ENCODE assay signal across 13 cellular contexts in the genomic region with DNA sequence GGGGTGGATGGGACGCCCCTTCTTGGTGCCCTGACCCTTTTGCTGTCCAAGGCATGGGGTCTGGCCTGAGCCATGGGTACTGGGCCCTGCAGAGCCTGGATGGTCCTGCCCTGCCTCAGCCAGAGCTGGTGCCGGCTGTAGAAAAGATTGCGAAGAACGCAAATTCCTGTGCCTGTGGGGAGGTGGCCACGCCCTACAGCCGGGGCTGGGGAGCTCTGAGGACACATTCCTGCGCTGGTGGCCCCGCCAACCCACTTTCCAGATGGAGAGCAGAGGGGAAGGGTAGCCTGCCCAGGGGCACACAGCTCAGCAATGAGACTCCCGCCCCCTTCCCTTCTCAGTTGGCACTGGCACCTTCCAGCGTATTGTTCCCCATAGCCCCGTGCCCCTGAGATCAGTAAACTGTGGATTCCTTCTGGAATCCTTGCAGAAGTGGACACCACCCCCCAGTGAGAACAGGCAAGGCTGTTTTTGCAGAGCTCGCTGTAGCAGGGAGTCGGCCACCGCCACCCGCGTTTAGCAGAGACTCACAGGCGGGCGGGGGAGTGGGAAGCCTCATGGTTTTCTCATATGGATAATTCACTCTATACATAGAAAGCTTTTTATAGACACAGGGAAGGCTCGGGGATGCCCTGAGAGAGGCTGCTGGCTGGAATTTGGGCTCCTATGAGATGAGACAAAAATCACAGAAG. TPM values are rescaled to one million over a fixed set of nuclear protein-coding genes. Genes with fewer than 3 reads are reported as not detected.
DNase-seq lines count a peak whose midpoint lies in the region.
"Had no signal": no experiment of that assay in that cellular context is flagged by ENCODE, and none has a peak within 500 bp of the region (broad histone marks: within the 10 kb centered on the region; RNA-seq: fewer than 3 reads in every experiment).

No MANE protein-coding gene starts in this region.

- H3K27ac ChIP-seq in caudate nucleus (ENCODE audit: low read depth, low read length) (peak overlapping the region; percentile 58), mesenchymal stem cell (ENCODE audit: low read length, poor library complexity, severe bottlenecking) (peak overlapping the region; percentile 57), temporal lobe (ENCODE audit: low read depth, low read length) (peak overlapping the region; percentile 99)
- H3K27ac ChIP-seq: 22Rv1, epithelial cell of prostate had no signal

- WGBS in mesenchymal stem cell, result 78% methylated on average over 13 of the region's 19 CpGs

- H2BK120ac ChIP-seq in mesenchymal stem cell (ENCODE audit: low read depth, low read length), result no peak overlapping the region

- H3K79me1 ChIP-seq in mesenchymal stem cell (replicated peaks; ENCODE audit: low read length, poor library complexity, severe bottlenecking), result peaks cover 20% of the 10 kb centered on the region

- DNase-seq in NCI-H1694 treated with DMSO at 0.1 percent for 48 hours (lab: John Stamatoyannopoulos, UW) (peak; percentile 28), NCI-H1694 (lab: John Stamatoyannopoulos, UW) (no peak), caudate nucleus (lab: John Stamatoyannopoulos, UW) (peak in 40 of 61 donors; percentile 23 to 88 (median 51)), mesenchymal stem cell (no peak), NCI-H2196 treated with DMSO at 0.1 percent for 48 hours (lab: John Stamatoyannopoulos, UW; ENCODE audit: unreplicated experiment) (no peak), NCI-H345 (lab: John Stamatoyannopoulos, UW) (no peak)
- DNase-seq in effector CD4-positive, alpha-beta T cell, result no peak
- DNase-seq: aorta, DMS79 treated with DMSO at 0.1 percent for 48 hours, NCI-H1417 had no signal

- H3K14ac ChIP-seq in mesenchymal stem cell (ENCODE audit: low read length in 2 of 2), result peak overlapping the region in 1 of 2 experiments; percentile 13

- peak overlapping the region in 1 of 2 experiments; percentile 66 for H3K4ac ChIP-seq in mesenchymal stem cell (ENCODE audit: low read depth in 1 of 2, low read length in 2 of 2)

- H3K36me3 ChIP-seq in mesenchymal stem cell (ENCODE audit: control insufficient read depth in 1 of 2, insufficient read depth in 2 of 2, low read depth in 1 of 2, low read length in 2 of 2), result peaks cover 34 to 78% of the 10 kb centered on the region in 2 experiments

- no peak overlapping the region for H2BK15ac ChIP-seq in mesenchymal stem cell (ENCODE audit: low read depth, poor library complexity, severe bottlenecking)

- H3K27me3 ChIP-seq in mesenchymal stem cell (ENCODE audit: control insufficient read depth in 1 of 2, insufficient read depth in 1 of 2, low read length in 2 of 2), result no peaks in the 10 kb centered on the region

- H3K9ac ChIP-seq in mesenchymal stem cell (ENCODE audit: low read length), result peak overlapping the region; percentile 45

- H2BK12ac ChIP-seq in mesenchymal stem cell (ENCODE audit: low read length in 2 of 2), result no peak overlapping the region

- peaks cover 85% of the 10 kb centered on the region for H3K4me1 ChIP-seq in mesenchymal stem cell (ENCODE audit: control insufficient read depth, insufficient read depth, low read depth, low read length)

- peak overlapping the region in 1 of 2 experiments; percentile 53 for H3K18ac ChIP-seq in mesenchymal stem cell (ENCODE audit: low read depth in 1 of 2, low read length in 2 of 2)

- H2AK5ac ChIP-seq in mesenchymal stem cell (ENCODE audit: low read length, severe bottlenecking), result no peak overlapping the region

- no peak overlapping the region for H4K8ac ChIP-seq in mesenchymal stem cell (ENCODE audit: low read length)

- no peak overlapping the region for H3K23ac ChIP-seq in mesenchymal stem cell (ENCODE audit: low read length in 2 of 2)

- H3K4me3 ChIP-seq in mesenchymal stem cell (ENCODE audit: insufficient read depth in 1 of 2, low read depth in 1 of 2, low read length in 2 of 2), result no peak overlapping the region

- no peak overlapping the region for H4K91ac ChIP-seq in mesenchymal stem cell (ENCODE audit: low read length)

- peak overlapping the region; percentile 30 for H3K4me2 ChIP-seq in mesenchymal stem cell (ENCODE audit: low read length, poor library complexity, severe bottlenecking)

- H2BK5ac ChIP-seq in mesenchymal stem cell (ENCODE audit: low read depth, low read length, poor library complexity, severe bottlenecking), result no peak overlapping the region

- H2AFZ ChIP-seq in mesenchymal stem cell (ENCODE audit: low read depth, low read length), result no peak overlapping the region

- no peaks in the 10 kb centered on the region for H3K9me3 ChIP-seq in mesenchymal stem cell (ENCODE audit: control insufficient read depth, low read length)

RNA-seq across cellular contexts. Expression of gene INF2, which starts 8.6 kb away (rescaled TPM):
- polyA plus RNA-seq in mesenchymal stem cell (2013, experiment 1 of 2), result 59.1 TPM
- 55.9 TPM for polyA plus RNA-seq in mesenchymal stem cell (2013, experiment 2 of 2)
- 15.0 TPM for total RNA-seq in temporal lobe

RNA-seq across cellular contexts. Expression of gene ADSS1, which starts 26.0 kb away (rescaled TPM):
- polyA plus RNA-seq in mesenchymal stem cell (2013, experiment 1 of 2), result 5.2 TPM
- 4.8 TPM for polyA plus RNA-seq in mesenchymal stem cell (2013, experiment 2 of 2)
- total RNA-seq in temporal lobe, result 2.0 TPM

RNA-seq across cellular contexts. Expression of gene SIVA1, which starts 54.9 kb away (rescaled TPM):
- 68.6 TPM for polyA plus RNA-seq in mesenchymal stem cell (2013, experiment 1 of 2)
- polyA plus RNA-seq in mesenchymal stem cell (2013, experiment 2 of 2), result 73.5 TPM
- total RNA-seq in temporal lobe, result 15.0 TPM

Comparison
In these comparisons a context has a peak if more than half of its experiments do, and no peak if none do; other contexts are left out.
1. DNase-seq: peak in NCI-H1694 treated with DMSO at 0.1 percent for 48 hours (single experiment) and caudate nucleus (40 of 61); none in NCI-H1694 (single experiment), mesenchymal stem cell (single experiment), effector CD4-positive, alpha-beta T cell (single experiment), NCI-H2196 treated with DMSO at 0.1 percent for 48 hours (single experiment) and NCI-H345 (single experiment).
2. Peak in every context shown above with its lines, with median percentiles within 50 percentile points of each other: H3K27ac ChIP-seq.